Comparison of ENCODE assay signal across 8 cellular contexts in genomic region chr20:36861625-36861874, GRCh38. TPM values are rescaled to one million over a fixed set of nuclear protein-coding genes. Genes with fewer than 3 reads are reported as not detected.
DNase-seq lines count a peak whose midpoint lies in the region; ATAC-seq and TF ChIP-seq lines count a peak whose summit lies in the region.

No MANE protein-coding gene starts in this region.

- H3K4me3 Mint-ChIP-seq in activated naive CD8-positive, alpha-beta T cell treated with anti-CD3 and anti-CD28 coated beads, Interleukin-2, amount 10 ng/mL, durations not matched to agents 7 days and 5 days = peak overlapping the region; percentile 41
- H3K4me3 Mint-ChIP-seq in activated naive CD8-positive, alpha-beta T cell treated with anti-CD3 and anti-CD28 coated beads, Interleukin-2, amount 50 U/mL, for 24 hours = no peak overlapping the region
- H3K4me3 Mint-ChIP-seq in memory B cell = peak overlapping the region; percentile 73

- peak overlapping the region; percentile 97 for H3K27ac ChIP-seq in vagina

- ATAC-seq in activated naive CD8-positive, alpha-beta T cell treated with anti-CD3 and anti-CD28 coated beads, Interleukin-2, amount 10 ng/mL, durations not matched to agents 7 days and 5 days (ENCODE audit: low read depth) = no peak
- no peak for ATAC-seq in activated naive CD8-positive, alpha-beta T cell treated with anti-CD3 and anti-CD28 coated beads, Interleukin-2, amount 50 U/mL, for 24 hours
- no peak for ATAC-seq in memory B cell (ENCODE audit: low read depth)
- ATAC-seq in GM18505 (IDR thresholded peaks at IDR 0.05; ENCODE audit: unreplicated experiment) = no peak

- no peaks in the 10 kb centered on the region for H3K36me3 ChIP-seq in vagina

- POLR2A ChIA-PET in activated naive CD8-positive, alpha-beta T cell treated with anti-CD3 and anti-CD28 coated beads, Interleukin-2, amount 10 ng/mL, durations not matched to agents 7 days and 5 days (lab: Charles Lee) = interaction anchor here (1.2 kb wide), 1 partner anchor 26 kb away, joined by 5 read pairs; no protein-coding TSS in a partner anchor

- no peaks in the 10 kb centered on the region for H3K9me3 ChIP-seq in vagina

- no peaks in the 10 kb centered on the region for H3K9me3 Mint-ChIP-seq in activated naive CD8-positive, alpha-beta T cell treated with anti-CD3 and anti-CD28 coated beads, Interleukin-2, amount 10 ng/mL, durations not matched to agents 7 days and 5 days
- H3K9me3 Mint-ChIP-seq in activated naive CD8-positive, alpha-beta T cell treated with anti-CD3 and anti-CD28 coated beads, Interleukin-2, amount 50 U/mL, for 24 hours = no peaks in the 10 kb centered on the region
- H3K9me3 Mint-ChIP-seq in memory B cell = no peaks in the 10 kb centered on the region

- H3K27ac Mint-ChIP-seq in activated naive CD8-positive, alpha-beta T cell treated with anti-CD3 and anti-CD28 coated beads, Interleukin-2, amount 10 ng/mL, durations not matched to agents 7 days and 5 days = no peak overlapping the region
- H3K27ac Mint-ChIP-seq in activated naive CD8-positive, alpha-beta T cell treated with anti-CD3 and anti-CD28 coated beads, Interleukin-2, amount 50 U/mL, for 24 hours = no peak overlapping the region
- H3K27ac Mint-ChIP-seq in memory B cell = peak overlapping the region; percentile 61

- no peaks in the 10 kb centered on the region for H3K27me3 ChIP-seq in vagina

- peaks cover 25% of the 10 kb centered on the region for H3K27me3 Mint-ChIP-seq in activated naive CD8-positive, alpha-beta T cell treated with anti-CD3 and anti-CD28 coated beads, Interleukin-2, amount 10 ng/mL, durations not matched to agents 7 days and 5 days
- H3K27me3 Mint-ChIP-seq in activated naive CD8-positive, alpha-beta T cell treated with anti-CD3 and anti-CD28 coated beads, Interleukin-2, amount 50 U/mL, for 24 hours = peaks cover 13% of the 10 kb centered on the region
- H3K27me3 Mint-ChIP-seq in memory B cell = no peaks in the 10 kb centered on the region

- no peak for DNase-seq in activated naive CD8-positive, alpha-beta T cell treated with anti-CD3 and anti-CD28 coated beads, Interleukin-2, amount 10 ng/mL, durations not matched to agents 7 days and 5 days
- DNase-seq in activated naive CD8-positive, alpha-beta T cell treated with anti-CD3 and anti-CD28 coated beads, Interleukin-2, amount 50 U/mL, for 24 hours = no peak
- no peak for DNase-seq in cardiac fibroblast (ENCODE audit: low read depth in 2 of 2)
- no peak for DNase-seq in memory B cell (ENCODE audit: low spot score in 2 of 2)
- DNase-seq in vagina (ENCODE audit: extremely low spot score in 2 of 2) = no peak
- DNase-seq in germinal center (ENCODE audit: low spot score) = no peak
- DNase-seq in stimulated activated CD4-positive, alpha-beta T cell treated with anti-CD3 and anti-CD28 coated beads, Interleukin-2, amount 100 ng/mL, for 48 hours = no peak

- no peak for TF ChIP-seq CTCF in cardiac fibroblast (IDR thresholded peaks at IDR 0.05; ENCODE audit: low read depth, low read length)
- no peak for TF ChIP-seq CTCF in vagina (IDR thresholded peaks at IDR 0.05)

- no peak for TF ChIP-seq POLR2A in vagina (IDR thresholded peaks at IDR 0.05)
- no peak for TF ChIP-seq POLR2A in GM18505 (IDR thresholded peaks at IDR 0.05; ENCODE audit: borderline replicate concordance, extremely low read depth, insufficient read depth, insufficient read length)

- H3K4me3 ChIP-seq in cardiac fibroblast (replicated peaks in 1 of 2; ENCODE audit: low read depth in 2 of 2, low read length in 2 of 2) (peak overlapping the region; percentile 66 to 68), vagina (peak overlapping the region; percentile 72 to 93)

- peaks cover 15% of the 10 kb centered on the region for H3K4me1 Mint-ChIP-seq in activated naive CD8-positive, alpha-beta T cell treated with anti-CD3 and anti-CD28 coated beads, Interleukin-2, amount 10 ng/mL, durations not matched to agents 7 days and 5 days
- H3K4me1 Mint-ChIP-seq in activated naive CD8-positive, alpha-beta T cell treated with anti-CD3 and anti-CD28 coated beads, Interleukin-2, amount 50 U/mL, for 24 hours = peaks cover 16% of the 10 kb centered on the region
- H3K4me1 Mint-ChIP-seq in memory B cell = peaks cover 59% of the 10 kb centered on the region

- intact Hi-C loops in vagina (cut with DNase I) = loop anchor here (5.0 to 10.0 kb wide), 3 partner anchors 47 to 287 kb away; partner anchors contain the start of genes DSN1 and TGIF2

- H3K36me3 Mint-ChIP-seq in activated naive CD8-positive, alpha-beta T cell treated with anti-CD3 and anti-CD28 coated beads, Interleukin-2, amount 10 ng/mL, durations not matched to agents 7 days and 5 days = no peaks in the 10 kb centered on the region
- no peaks in the 10 kb centered on the region for H3K36me3 Mint-ChIP-seq in activated naive CD8-positive, alpha-beta T cell treated with anti-CD3 and anti-CD28 coated beads, Interleukin-2, amount 50 U/mL, for 24 hours (ENCODE audit: low read depth)
- H3K36me3 Mint-ChIP-seq in memory B cell = peaks cover 3% of the 10 kb centered on the region

- peaks cover 66% of the 10 kb centered on the region for H3K4me1 ChIP-seq in vagina

RNA-seq across cellular contexts. Expression of gene TLDC2, which starts 14.4 kb away (rescaled TPM):
- total RNA-seq in activated naive CD8-positive, alpha-beta T cell treated with anti-CD3 and anti-CD28 coated beads, Interleukin-2, amount 10 ng/mL, durations not matched to agents 7 days and 5 days = not detected
- 3.9 TPM for total RNA-seq in vagina
